In the genomic region with DNA sequence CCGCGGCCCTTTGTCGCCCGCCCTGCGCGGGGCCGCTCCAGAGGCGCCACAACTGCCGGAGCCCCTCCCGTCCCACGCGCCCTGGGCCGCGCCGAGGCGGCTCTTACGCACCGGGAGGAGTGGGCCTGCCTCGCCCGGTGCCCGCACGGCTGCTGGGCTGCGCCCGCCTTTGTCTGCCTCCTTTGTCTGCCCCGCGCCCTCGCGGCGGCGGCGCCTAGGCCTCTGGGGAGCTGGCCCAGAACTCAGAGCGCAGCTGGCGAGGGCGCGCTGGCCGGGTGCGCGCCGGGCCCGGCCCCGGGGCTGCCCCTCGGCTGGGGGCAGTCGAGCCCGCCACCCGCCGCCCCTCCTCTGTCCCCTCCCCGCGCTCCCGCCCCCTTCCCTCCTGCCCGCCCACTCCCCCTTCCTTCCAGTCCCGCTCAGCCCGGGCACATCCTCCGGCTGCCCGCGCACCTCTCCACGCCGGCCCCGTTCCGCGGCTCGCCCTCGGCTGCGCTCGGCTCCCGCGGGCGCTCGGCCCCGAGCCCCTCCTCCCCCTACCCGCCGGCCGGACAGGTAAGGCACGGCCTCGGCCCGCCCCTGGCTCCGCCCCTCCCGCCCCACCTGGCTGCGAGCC, we compare ENCODE assay signal across 8 cellular contexts. TPM values are rescaled to one million over a fixed set of nuclear protein-coding genes. Genes with fewer than 3 reads are reported as not detected.
DNase-seq lines count a peak whose midpoint lies in the region; TF ChIP-seq lines count a peak whose summit lies in the region.

A gene with protein sequence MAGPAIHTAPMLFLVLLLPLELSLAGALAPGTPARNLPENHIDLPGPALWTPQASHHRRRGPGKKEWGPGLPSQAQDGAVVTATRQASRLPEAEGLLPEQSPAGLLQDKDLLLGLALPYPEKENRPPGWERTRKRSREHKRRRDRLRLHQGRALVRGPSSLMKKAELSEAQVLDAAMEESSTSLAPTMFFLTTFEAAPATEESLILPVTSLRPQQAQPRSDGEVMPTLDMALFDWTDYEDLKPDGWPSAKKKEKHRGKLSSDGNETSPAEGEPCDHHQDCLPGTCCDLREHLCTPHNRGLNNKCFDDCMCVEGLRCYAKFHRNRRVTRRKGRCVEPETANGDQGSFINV (plus strand): TSS at position 409 of the 613 bp plus-strand sequence. CDS start 14,549 bp downstream, outside the sequence.

- CTCF ChIA-PET in activated naive CD4-positive, alpha-beta T cell treated with anti-CD3 and anti-CD28 coated beads for 36 hours (lab: Charles Lee): interaction anchor here (1.3 kb wide), 1 partner anchor 12 kb away, joined by 4 read pairs; no protein-coding TSS in a partner anchor

- WGBS in thymus: 2% methylated on average over 78 of the region's 78 CpGs

- H3K9me3 ChIP-seq in WERI-Rb-1 (ENCODE audit: severe bottlenecking) (no peaks in the 10 kb centered on the region), iPS-18a (ENCODE audit: control insufficient read depth, low read depth, low read length) (no peaks in the 10 kb centered on the region), thymus (ENCODE audit: control insufficient read depth) (no peaks in the 10 kb centered on the region)

- peaks cover 30% of the 10 kb centered on the region for H3K4me1 ChIP-seq in iPS-18a (ENCODE audit: control insufficient read depth, low read depth, low read length)
- H3K4me1 ChIP-seq in thymus (ENCODE audit: control insufficient read depth, insufficient read depth, low read length): peaks cover 7% of the 10 kb centered on the region

- H3K4me1 Mint-ChIP-seq in activated naive CD4-positive, alpha-beta T cell treated with anti-CD3 and anti-CD28 coated beads for 36 hours (ENCODE audit: low read depth): peaks cover 17% of the 10 kb centered on the region

- peak within 1 kb of the TSS; percentile 82 for H3K9ac ChIP-seq in iPS-18a (ENCODE audit: low read length)

- H3K9me3 Mint-ChIP-seq in activated naive CD4-positive, alpha-beta T cell treated with anti-CD3 and anti-CD28 coated beads for 36 hours: no peaks in the 10 kb centered on the region

- intact Hi-C loops in activated naive CD4-positive, alpha-beta T cell treated with anti-CD3 and anti-CD28 coated beads for 36 hours (cut with micrococcal nuclease): no loop called here

- H3K4me3 ChIP-seq in WERI-Rb-1 (ENCODE audit: low read depth, low read length) (peak within 1 kb of the TSS; percentile 73), iPS-18a (ENCODE audit: low read length) (peak within 1 kb of the TSS; percentile 70), thymus (ENCODE audit: low read length) (peak within 1 kb of the TSS; percentile 29)

- peak; percentile 20 for DNase-seq in activated naive CD4-positive, alpha-beta T cell treated with anti-CD3 and anti-CD28 coated beads for 36 hours
- DNase-seq in activated naive CD4-positive, alpha-beta T cell treated with Interleukin-2 at 50 U/mL for 16 hours: no peak
- peak; percentile 73 for DNase-seq in WERI-Rb-1
- DNase-seq in T1000 (lab: John Stamatoyannopoulos, UW): no peak
- no peak for DNase-seq in SIG-M5 (lab: John Stamatoyannopoulos, UW)
- DNase-seq in activated effector memory CD4-positive, alpha-beta T cell treated with Interleukin-2 at 50 U/mL for 16 hours: no peak

- H3K27me3 Mint-ChIP-seq in activated naive CD4-positive, alpha-beta T cell treated with anti-CD3 and anti-CD28 coated beads for 36 hours (ENCODE audit: low read depth): peaks cover 37% of the 10 kb centered on the region

- H3K27me3 ChIP-seq in WERI-Rb-1 (ENCODE audit: insufficient read depth, low read depth, severe bottlenecking): no peaks in the 10 kb centered on the region
- no peaks in the 10 kb centered on the region for H3K27me3 ChIP-seq in iPS-18a (ENCODE audit: control insufficient read depth, insufficient read depth, low read length)
- H3K27me3 ChIP-seq in thymus (ENCODE audit: control insufficient read depth, insufficient read depth): peaks cover 35% of the 10 kb centered on the region

- no peaks in the 10 kb centered on the region for H3K36me3 Mint-ChIP-seq in activated naive CD4-positive, alpha-beta T cell treated with anti-CD3 and anti-CD28 coated beads for 36 hours (ENCODE audit: low read depth)

- H3K27ac Mint-ChIP-seq in activated naive CD4-positive, alpha-beta T cell treated with anti-CD3 and anti-CD28 coated beads for 36 hours: no peak within 1 kb of the TSS

- no peak for TF ChIP-seq CTCF in WERI-Rb-1 (IDR thresholded peaks at IDR 0.05; ENCODE audit: low read depth, low read length)

- peak within 1 kb of the TSS; percentile 54 for H3K4me3 Mint-ChIP-seq in activated naive CD4-positive, alpha-beta T cell treated with anti-CD3 and anti-CD28 coated beads for 36 hours

- H3K36me3 ChIP-seq in WERI-Rb-1: no peaks in the 10 kb centered on the region
- H3K36me3 ChIP-seq in iPS-18a (ENCODE audit: control insufficient read depth, low read depth, low read length): peaks cover 4% of the 10 kb centered on the region
- H3K36me3 ChIP-seq in thymus (ENCODE audit: control insufficient read depth, insufficient read depth): no peaks in the 10 kb centered on the region

- H3K27ac ChIP-seq in WERI-Rb-1 (peak within 1 kb of the TSS; percentile 90), iPS-18a (ENCODE audit: low read length) (peak within 1 kb of the TSS; percentile 87), thymus (ENCODE audit: low read depth) (no peak within 1 kb of the TSS)

RNA-seq across cellular contexts. Expression of the gene that starts here (rescaled TPM):
- total RNA-seq in activated naive CD4-positive, alpha-beta T cell treated with anti-CD3 and anti-CD28 coated beads for 36 hours: under 1 TPM; 0.26 to 0.30 TPM
- 0.14 TPM for polyA plus RNA-seq in thymus

Comparison
In these comparisons a context has a peak if more than half of its experiments do, and no peak if none do; other contexts are left out.
1. Peak in DNase-seq in activated naive CD4-positive, alpha-beta T cell treated with anti-CD3 and anti-CD28 coated beads for 36 hours; RNA of the gene not detected or under 1 TPM.